In genomic region chr11:64000740-64001514, GRCh38 we compare ENCODE assay signal across 10 cellular contexts. TPM values are rescaled to one million over a fixed set of nuclear protein-coding genes. Genes with fewer than 3 reads are reported as not detected.
A peak's percentile ranks its signal among the peaks of the same experiment; 100 is the strongest.
DNase-seq lines count a peak whose midpoint lies in the region; ATAC-seq, FAIRE-seq and TF ChIP-seq lines count a peak whose summit lies in the region.
"Had no signal": no experiment of that assay in that cellular context is flagged by ENCODE, and none has a peak within 500 bp of the region (broad histone marks: within the 10 kb centered on the region; RNA-seq: fewer than 3 reads in every experiment).

No MANE protein-coding gene starts in this region.

- H3K9me3 ChIP-seq in adipocyte (ENCODE audit: control insufficient read depth, low read length) = no peaks in the 10 kb centered on the region
- H3K9me3 ChIP-seq in kidney (ENCODE audit: control insufficient read depth in 1 of 2, low read length in 2 of 2) = no peaks in the 10 kb centered on the region
- no peaks in the 10 kb centered on the region for H3K9me3 ChIP-seq in testis
- H3K9me3 ChIP-seq: A549 had no signal

- no peak for ATAC-seq in GM18517 (IDR thresholded peaks at IDR 0.05; ENCODE audit: unreplicated experiment)
- ATAC-seq: A549 had no signal

- TF ChIP-seq POLR2A in testis (IDR thresholded peaks at IDR 0.05) = no peak

- DNase-seq in NCI-H748 (lab: John Stamatoyannopoulos, UW; ENCODE audit: unreplicated experiment) = peak; percentile 28
- no peak for DNase-seq in NCI-H748 treated with DMSO at 0.1 percent for 48 hours (lab: John Stamatoyannopoulos, UW)
- no peak for DNase-seq in adipocyte (ENCODE audit: low read depth)
- peak; percentile 77 for DNase-seq in kidney
- DNase-seq in testis = no peak
- DNase-seq in stimulated activated CD4-positive, alpha-beta T cell treated with anti-CD3 and anti-CD28 coated beads, Interleukin-4, amount 100 ng/mL, for 24 hours = no peak
- DNase-seq in GM20000 (ENCODE audit: low spot score) = no peak

- 28 to 44% methylated on average over 18 to 55 of the region's 61 CpGs for WGBS in testis, 2 donors

- TF ChIP-seq CTCF in kidney (IDR thresholded peaks at IDR 0.05; ENCODE audit: borderline replicate concordance, extremely low read depth, insufficient read depth) (no peak), testis (IDR thresholded peaks at IDR 0.05) (peak in 1 of 3 experiments; percentile 4), GM20000 (IDR thresholded peaks at IDR 0.05; ENCODE audit: extremely low read depth, missing control alignments) (no peak)

- H3K27me3 ChIP-seq in adipocyte (replicated peaks; ENCODE audit: control insufficient read depth, insufficient read depth, low read length) (peaks cover 7% of the 10 kb centered on the region), testis (no peaks in the 10 kb centered on the region)

- H3K27ac ChIP-seq in kidney (ENCODE audit: low read depth in 2 of 2, low read length in 2 of 2) = peak overlapping the region in 1 of 2 donors; percentile 17
- H3K27ac ChIP-seq in testis = no peak overlapping the region
- H3K27ac ChIP-seq: A549 had no signal

- FAIRE-seq in kidney (lab: Jason Lieb, UNC) = no peak
- FAIRE-seq: A549 had no signal

- H3K4me3 ChIP-seq in adipocyte (ENCODE audit: low read length) (peak overlapping the region; percentile 63), kidney (ENCODE audit: low read length in 2 of 2) (peak overlapping the region in 1 of 2 donors; percentile 37), testis (peak overlapping the region; percentile 15 to 26)
- H3K4me3 ChIP-seq: A549, lung had no signal

- H3K4me1 ChIP-seq in adipocyte (ENCODE audit: control insufficient read depth, insufficient read depth, low read length) (peaks cover 3% of the 10 kb centered on the region), kidney (ENCODE audit: control insufficient read depth in 1 of 2, insufficient read depth in 1 of 2, low read depth in 1 of 2, low read length in 2 of 2) (peaks cover 0 to 33% of the 10 kb centered on the region in 2 donors), testis (peaks cover 19% of the 10 kb centered on the region)

- intact Hi-C loops in kidney (cut with DNase I) = no loop called here
- intact Hi-C loops in testis (cut with DNase I; ENCODE audit: low total_unique reads) = no loop called here

- H3K36me3 ChIP-seq in adipocyte (ENCODE audit: control insufficient read depth, insufficient read depth, low read length, severe bottlenecking) (peaks cover 22% of the 10 kb centered on the region), kidney (ENCODE audit: control insufficient read depth in 1 of 2, insufficient read depth in 2 of 2, low read length in 2 of 2) (peaks cover 6 to 8% of the 10 kb centered on the region in 2 donors), testis (ENCODE audit: low read depth, missing control alignments) (no peaks in the 10 kb centered on the region)

- peak overlapping the region; percentile 66 for H3K9ac ChIP-seq in adipocyte (ENCODE audit: low read length)
- H3K9ac ChIP-seq in kidney (ENCODE audit: low read length in 2 of 2) = peak overlapping the region; percentile 32 to 40

RNA-seq across cellular contexts. Expression of gene OTUB1, which starts 14.7 kb away (rescaled TPM):
- total RNA-seq in kidney = 69.0 TPM
- polyA plus RNA-seq in kidney (ENCODE audit: insufficient read depth, low read depth, low replicate concordance) = 118 TPM
- 100 to 1,000 TPM; 121 to 145 TPM for total RNA-seq in testis
- 115 TPM for polyA plus RNA-seq in testis (ENCODE audit: insufficient read depth, low read depth, low replicate concordance)

RNA-seq across cellular contexts. Expression of gene COX8A, which starts 26.5 kb away (rescaled TPM):
- total RNA-seq in kidney (320 TPM), testis (100 to 1,000 TPM; 438 to 536 TPM)
- polyA plus RNA-seq in kidney (ENCODE audit: insufficient read depth, low read depth, low replicate concordance) (2,092 TPM), testis (ENCODE audit: insufficient read depth, low read depth, low replicate concordance) (212 TPM)

RNA-seq across cellular contexts. Expression of gene FLRT1, which starts 34.8 kb away (rescaled TPM):
- total RNA-seq in kidney (0.66 TPM), testis (under 1 TPM; 0.74 to 0.79 TPM)
- polyA plus RNA-seq in kidney (ENCODE audit: insufficient read depth, low read depth, low replicate concordance) (1.5 TPM), testis (ENCODE audit: insufficient read depth, low read depth, low replicate concordance) (0.67 TPM)

Comparison
In these comparisons a context has a peak if more than half of its experiments do, and no peak if none do; other contexts are left out.
1. DNase-seq: peak in NCI-H748 (single experiment) and kidney (single experiment); none in NCI-H748 treated with DMSO at 0.1 percent for 48 hours (single experiment), adipocyte (single experiment), testis (single experiment), stimulated activated CD4-positive, alpha-beta T cell treated with anti-CD3 and anti-CD28 coated beads, Interleukin-4, amount 100 ng/mL, for 24 hours (single experiment) and GM20000 (single experiment).